In genomic region chr19:39237200-39238184, GRCh38 we compare ENCODE assay signal across 1 cellular context.
TF ChIP-seq lines count a peak whose summit lies in the region.

No MANE protein-coding gene starts in this region.

TF ChIP-seq in GM23338, 12 proteins besides CTCF, POLR2A, EP300 and RAD21 (continued from another document):
- TF ChIP-seq ZNF462 (CRISPR knock-in tag; IDR thresholded peaks at IDR 0.05) (no peak), NANOG (IDR thresholded peaks at IDR 0.05; ENCODE audit: borderline replicate concordance) (no peak), ZNF331 (CRISPR knock-in tag; IDR thresholded peaks at IDR 0.05; ENCODE audit: low read depth) (no peak), POLR2AphosphoS5 (IDR thresholded peaks at IDR 0.05; ENCODE audit: low read depth) (no peak)
